ENCODE assay signal across 19 cellular contexts in genomic region chr10:52043811-52044210, GRCh38.
DNase-seq lines count a peak whose midpoint lies in the region; ATAC-seq, FAIRE-seq and TF ChIP-seq lines count a peak whose summit lies in the region.
"Had no signal": no experiment of that assay in that cellular context is flagged by ENCODE, and none has a peak within 500 bp of the region (broad histone marks: within the 10 kb centered on the region; RNA-seq: fewer than 3 reads in every experiment).

No MANE protein-coding gene starts in this region.

- peaks cover 56% of the 10 kb centered on the region for H3K4me1 ChIP-seq in Caco-2
- peaks cover 69% of the 10 kb centered on the region for H3K4me1 ChIP-seq in HUES48 (ENCODE audit: control insufficient read depth, insufficient read depth, low read length)
- peaks cover 0 to 25% (median 4%) of the 10 kb centered on the region in 4 experiments; a peak in 5 of 7 replicates for H3K4me1 ChIP-seq in H1 (replicated peaks in 1 of 4; ENCODE audit: control insufficient read depth in 3 of 4, insufficient read depth in 4 of 4, low read length in 3 of 4)
- peaks cover 39% of the 10 kb centered on the region for H3K4me1 ChIP-seq in neural progenitor cell
- H3K4me1 ChIP-seq: A549, HAP-1 had no signal

- intact Hi-C loops in Caco-2 (cut with micrococcal nuclease; ENCODE audit: unreplicated experiment): loop anchor here (2.0 to 10.0 kb wide), 3 partner anchors 69 to 408 kb away; no protein-coding TSS in a partner anchor

- no peak for TF ChIP-seq POLR2A in H1 (IDR thresholded peaks at IDR 0.05; ENCODE audit: control extremely low read depth in 1 of 2, low read depth in 2 of 2, low read length in 2 of 2)

- no peak for TF ChIP-seq EP300 in H1 (IDR thresholded peaks at IDR 0.05; ENCODE audit: borderline replicate concordance in 1 of 2, low read depth in 2 of 2, low read length in 2 of 2)

- no peak overlapping the region for H3K23ac ChIP-seq in H1 (ENCODE audit: insufficient read length)

- H3F3A ChIP-seq in neural progenitor cell (ENCODE audit: low read depth): peaks cover 22% of the 10 kb centered on the region

- H4K20me1 ChIP-seq in H1 (replicated peaks in 1 of 2; ENCODE audit: control insufficient read depth in 1 of 2, insufficient read depth in 2 of 2, low read length in 2 of 2) (no peaks in the 10 kb centered on the region), neural progenitor cell (ENCODE audit: low read depth) (no peaks in the 10 kb centered on the region)

- no peak overlapping the region for H3K56ac ChIP-seq in H1 (replicated peaks; ENCODE audit: insufficient read length, low read depth, low read length)

- H3K4me1 Mint-ChIP-seq in Caco-2 (ENCODE audit: low read depth, unreplicated experiment): peaks cover 47% of the 10 kb centered on the region
- H3K4me1 Mint-ChIP-seq in neural progenitor cell: peaks cover 2% of the 10 kb centered on the region

- TF ChIP-seq RAD21 in H1 (IDR thresholded peaks at IDR 0.05 in 1 of 2, conservative IDR thresholded peaks at IDR 0.05 in 1 of 2; ENCODE audit: low read depth in 2 of 2, low read length in 2 of 2): no peak

- H3K4ac ChIP-seq in H1 (replicated peaks; ENCODE audit: insufficient read length, low read depth, low read length): no peak overlapping the region

- no peak for FAIRE-seq in H1 (lab: Jason Lieb, UNC)
- FAIRE-seq: A549, GM12878, K562 had no signal

- H3K18ac ChIP-seq in H1 (ENCODE audit: extremely low read depth, low read length): no peak overlapping the region

- CTCF ChIA-PET in Caco-2 (lab: Charles Lee): no interaction called here
- CTCF ChIA-PET in H1 (lab: Charles Lee; ENCODE audit: partially characterized antibody): interaction anchor here (1.3 kb wide), 1 partner anchor 27 kb away, joined by 4 read pairs; no protein-coding TSS in a partner anchor

- H3K4me3 Mint-ChIP-seq in Caco-2 (ENCODE audit: unreplicated experiment): peak overlapping the region; percentile 23
- H3K4me3 Mint-ChIP-seq in neural progenitor cell: no peak overlapping the region
- H3K4me3 Mint-ChIP-seq: CD4-positive, alpha-beta T cell had no signal

- H3K36me3 Mint-ChIP-seq in Caco-2 (ENCODE audit: insufficient read depth, unreplicated experiment) (no peaks in the 10 kb centered on the region), neural progenitor cell (no peaks in the 10 kb centered on the region)

- H3K27me3 ChIP-seq in Caco-2 (replicated peaks; ENCODE audit: control insufficient read depth, insufficient read depth, low read length) (no peaks in the 10 kb centered on the region), HUES48 (ENCODE audit: control insufficient read depth, insufficient read depth, low read length) (no peaks in the 10 kb centered on the region), H1 (replicated peaks in 1 of 4; ENCODE audit: control insufficient read depth in 3 of 4, extremely low read depth in 1 of 4, insufficient read depth in 3 of 4, low read length in 3 of 4) (no peaks in the 10 kb centered on the region), neural progenitor cell (no peaks in the 10 kb centered on the region)

- H3K27ac ChIP-seq in HUES48 (ENCODE audit: low read depth, low read length) (peak overlapping the region; percentile 21), H1 (ENCODE audit: low read depth, low read length) (no peak overlapping the region), neural progenitor cell (no peak overlapping the region)
- H3K27ac ChIP-seq: 22Rv1, A549, C4-2B had no signal

- H2BK20ac ChIP-seq in H1 (ENCODE audit: low read length): no peak overlapping the region

- no peak overlapping the region for H2BK15ac ChIP-seq in H1 (ENCODE audit: low read length)

- peaks cover 0 to 36% of the 10 kb centered on the region in 2 experiments; a peak in 3 of 4 replicates for H3K79me2 ChIP-seq in H1 (ENCODE audit: control insufficient read depth in 1 of 2, insufficient read depth in 2 of 2, low read length in 2 of 2)
- no peaks in the 10 kb centered on the region for H3K79me2 ChIP-seq in neural progenitor cell (ENCODE audit: low read depth)

- H3K4me3 ChIP-seq in Caco-2 (ENCODE audit: low read depth, low read length): no peak overlapping the region
- H3K4me3 ChIP-seq in HUES48 (ENCODE audit: low read depth, low read length): no peak overlapping the region
- no peak overlapping the region; a peak in 1 of 8 replicates for H3K4me3 ChIP-seq in H1 (ENCODE audit: extremely low read depth in 1 of 4, insufficient read depth in 2 of 4, low read depth in 3 of 4, low read length in 4 of 4)
- H3K4me3 ChIP-seq in neural progenitor cell: no peak overlapping the region
- H3K4me3 ChIP-seq: A549, GM12878, HAP-1, K562 had no signal

- H2AFZ ChIP-seq in H1 (ENCODE audit: low read length): no peak overlapping the region
- no peak overlapping the region for H2AFZ ChIP-seq in neural progenitor cell (replicated peaks)

- H3K27me3 Mint-ChIP-seq in Caco-2 (ENCODE audit: insufficient read depth, unreplicated experiment) (no peaks in the 10 kb centered on the region), neural progenitor cell (ENCODE audit: insufficient read depth, low read depth) (peaks cover 4% of the 10 kb centered on the region)
- H3K27me3 Mint-ChIP-seq: CD4-positive, alpha-beta T cell had no signal

- no peaks in the 10 kb centered on the region for H3K23me2 ChIP-seq in H1 (ENCODE audit: low read depth, low read length)

- BruUV-seq in Caco-2 (replicated peaks; lab: Mats Ljungman, UMichigan): no TSS peak

- H4K5ac ChIP-seq in H1 (ENCODE audit: insufficient read length, low read depth, low read length): no peak overlapping the region

- H3K27ac Mint-ChIP-seq in Caco-2 (ENCODE audit: unreplicated experiment) (peak overlapping the region; percentile 45), neural progenitor cell (no peak overlapping the region)
- H3K27ac Mint-ChIP-seq: CD4-positive, alpha-beta T cell had no signal

- no peak overlapping the region; the same call in 1 of the 2 replicates for H2BK5ac ChIP-seq in H1 (ENCODE audit: low read depth, low read length)

- H4K91ac ChIP-seq in H1 (replicated peaks; ENCODE audit: insufficient read length, low read length): peak overlapping the region; percentile 3

- peak overlapping the region; percentile 36 for H2BK120ac ChIP-seq in H1 (replicated peaks; ENCODE audit: low read depth, low read length)

- H3K9me3 Mint-ChIP-seq in Caco-2 (ENCODE audit: unreplicated experiment) (peaks cover 13% of the 10 kb centered on the region), neural progenitor cell (peaks cover 3% of the 10 kb centered on the region)
- H3K9me3 Mint-ChIP-seq: CD4-positive, alpha-beta T cell had no signal

- ATAC-seq in GM21381 (IDR thresholded peaks at IDR 0.05; ENCODE audit: unreplicated experiment) (no peak), GM21447 (IDR thresholded peaks at IDR 0.05; ENCODE audit: unreplicated experiment) (no peak)
- ATAC-seq: A549, GM12878, K562 had no signal

- H3K14ac ChIP-seq in H1 (ENCODE audit: insufficient read length): no peak overlapping the region

- H3K4me2 ChIP-seq in H1 (ENCODE audit: insufficient read depth in 1 of 2, low read depth in 2 of 2, low read length in 2 of 2) (no peak overlapping the region), neural progenitor cell (no peak overlapping the region)
- H3K4me2 ChIP-seq: A549 had no signal

- H3K79me1 ChIP-seq in H1 (ENCODE audit: low read depth, low read length): no peaks in the 10 kb centered on the region

- TF ChIP-seq CTCF in Caco-2 (IDR thresholded peaks at IDR 0.05; ENCODE audit: insufficient read depth in 1 of 2, low read depth in 1 of 2, low read length in 1 of 2, severe bottlenecking in 1 of 2, unreplicated experiment in 1 of 2): no peak
- no peak for TF ChIP-seq CTCF in H1 (IDR thresholded peaks at IDR 0.05; ENCODE audit: control extremely low read depth in 1 of 3, insufficient read depth in 1 of 3, low read depth in 1 of 3, low read length in 3 of 3)
- TF ChIP-seq CTCF in neural progenitor cell (IDR thresholded peaks at IDR 0.05): no peak

- no peak overlapping the region for H2BK12ac ChIP-seq in H1 (ENCODE audit: low read depth, low read length)

- H3K9me3 ChIP-seq in Caco-2 (no peaks in the 10 kb centered on the region; the same call in 1 of the 2 replicates), HUES48 (ENCODE audit: control insufficient read depth, insufficient read depth, low read length) (no peaks in the 10 kb centered on the region), H1 (ENCODE audit: insufficient read depth in 2 of 2, low read depth in 1 of 2, low read length in 1 of 2) (no peaks in the 10 kb centered on the region), neural progenitor cell (ENCODE audit: low read depth) (no peaks in the 10 kb centered on the region)
- H3K9me3 ChIP-seq: A549, HAP-1 had no signal

- H3K9ac ChIP-seq in HUES48 (ENCODE audit: low read depth, low read length) (no peak overlapping the region), H1 (replicated peaks in 1 of 4; ENCODE audit: extremely low read depth in 1 of 4, low read depth in 3 of 4, low read length in 3 of 4) (no peak overlapping the region), neural progenitor cell (no peak overlapping the region)

- H3K36me3 ChIP-seq in Caco-2 (ENCODE audit: control insufficient read depth, insufficient read depth, low read length) (no peaks in the 10 kb centered on the region), HUES48 (ENCODE audit: control insufficient read depth, insufficient read depth, low read length) (no peaks in the 10 kb centered on the region), H1 (ENCODE audit: control insufficient read depth in 2 of 4, insufficient read depth in 4 of 4, low read length in 3 of 4) (no peaks in the 10 kb centered on the region), neural progenitor cell (no peaks in the 10 kb centered on the region)
- H3K36me3 ChIP-seq: HAP-1 had no signal

- H4K8ac ChIP-seq in H1 (ENCODE audit: extremely low read depth, insufficient read depth, low read length): no peak overlapping the region

- POLR2A ChIA-PET in Caco-2 (lab: Charles Lee): interaction anchor here (0.7 kb wide), 1 partner anchor 25 kb away, joined by 5 read pairs; no protein-coding TSS in a partner anchor
- POLR2A ChIA-PET in H1 (lab: Charles Lee; ENCODE audit: partially characterized antibody): interaction anchor here (1.2 to 2.4 kb wide), 4 partner anchors 10 to 14 kb away, joined by 3 to 9 read pairs (median 6); no protein-coding TSS in a partner anchor

- H2AK5ac ChIP-seq in H1 (ENCODE audit: low read depth, low read length): no peak overlapping the region

- DNase-seq in Caco-2: peak; percentile 70 to 71
- no peak for DNase-seq in H1 (ENCODE audit: low read depth in 1 of 2, low spot score in 2 of 2)
- peak; percentile 31 for DNase-seq in neural progenitor cell (ENCODE audit: low spot score)
- DNase-seq in retina: no peak
- DNase-seq: AML-193; CD4-positive, alpha-beta T cell; DMS153; DMS79 treated with DMSO at 0.1 percent for 48 hours; GOT3; IMR-90 had no signal

TF ChIP-seq in H1, 55 proteins besides CTCF, POLR2A, EP300 and RAD21 (continues in another document):
- TF ChIP-seq ATF3 (IDR thresholded peaks at IDR 0.05; ENCODE audit: insufficient read depth, low read depth, low read length) (no peak), TEAD4 (IDR thresholded peaks at IDR 0.05; ENCODE audit: low read depth, low read length) (no peak), KDM1A (IDR thresholded peaks at IDR 0.05; ENCODE audit: borderline replicate concordance, low read length) (no peak), TCF12 (IDR thresholded peaks at IDR 0.05; ENCODE audit: low read depth, low read length) (no peak)

Comparison
In these comparisons a context has a peak if more than half of its experiments do, and no peak if none do; other contexts are left out.
1. DNase-seq: peak in Caco-2 (2 of 2) and neural progenitor cell (single experiment); none in H1 (0 of 2) and retina (single experiment).